ENCODE assay signal across 34 cellular contexts in genomic region chr5:137148656-137149055, GRCh38.
"Had no signal": no experiment of that assay in that cellular context is flagged by ENCODE, and none has a peak within 500 bp of the region (broad histone marks: within the 10 kb centered on the region; RNA-seq: fewer than 3 reads in every experiment).

No MANE protein-coding gene starts in this region.

- H3K27ac Mint-ChIP-seq: activated CD4-positive, alpha-beta memory T cell treated with anti-CD3 and anti-CD28 coated beads for 36 hours; activated CD4-positive, alpha-beta T cell treated with anti-CD3 and anti-CD28 coated beads, Interleukin-2, amount 10 ng/mL, durations not matched to agents 24 days and 14 days; activated naive CD8-positive, alpha-beta T cell treated with anti-CD3 and anti-CD28 coated beads, Interleukin-2, amount 50 U/mL, for 24 hours; naive thymus-derived CD8-positive, alpha-beta T cell; stimulated activated effector memory CD8-positive, alpha-beta T cell treated with anti-CD3 and anti-CD28 coated beads, Interleukin-12 subunit alpha, Interleukin-12 subunit beta, amount 100 ng/mL, for 72 hours; stimulated activated naive CD8-positive, alpha-beta T cell treated with anti-CD3 and anti-CD28 coated beads, Interleukin-15, Interleukin-2, amounts not matched to agents 100 ng/mL and 50 ng/mL, for 24 hours; T-helper 1 cell treated with Interleukin-12 subunit alpha and Interleukin-12 subunit beta and Interleukin-4 antibody, amounts not matched to agents 30 μg/mL and 1 μg/mL, for 36 hours had no signal

- H3K4me2 ChIP-seq: neural progenitor cell had no signal

- ATAC-seq: activated CD4-positive, CD25-positive, alpha-beta regulatory T cell treated with anti-CD3 and anti-CD28 coated beads, Interleukin-2, amount 50 U/mL, for 24 hours; activated naive CD8-positive, alpha-beta T cell treated with anti-CD3 and anti-CD28 coated beads, Interleukin-2, amount 50 U/mL, for 24 hours; naive thymus-derived CD8-positive, alpha-beta T cell; stimulated activated effector memory CD8-positive, alpha-beta T cell treated with anti-CD3 and anti-CD28 coated beads, Interleukin-12 subunit alpha, Interleukin-12 subunit beta, amount 100 ng/mL, for 72 hours had no signal

- FAIRE-seq: colon, endometrium, islet of Langerhans, TTC549, urothelium cell line had no signal

- H3K9me3 Mint-ChIP-seq: activated CD4-positive, alpha-beta memory T cell treated with anti-CD3 and anti-CD28 coated beads for 36 hours; activated CD4-positive, alpha-beta T cell treated with anti-CD3 and anti-CD28 coated beads, Interleukin-2, amount 10 ng/mL, durations not matched to agents 24 days and 14 days; activated naive CD8-positive, alpha-beta T cell treated with anti-CD3 and anti-CD28 coated beads, Interleukin-2, amount 50 U/mL, for 24 hours; neural progenitor cell; stimulated activated naive CD8-positive, alpha-beta T cell treated with anti-CD3 and anti-CD28 coated beads, Interleukin-15, Interleukin-2, amounts not matched to agents 100 ng/mL and 50 ng/mL, for 24 hours had no signal

- H3K4me1 Mint-ChIP-seq: activated CD4-positive, alpha-beta T cell treated with anti-CD3 and anti-CD28 coated beads, Interleukin-2, amount 10 ng/mL, durations not matched to agents 24 days and 14 days; activated naive CD8-positive, alpha-beta T cell treated with anti-CD3 and anti-CD28 coated beads, Interleukin-2, amount 50 U/mL, for 24 hours; naive thymus-derived CD8-positive, alpha-beta T cell; stimulated activated effector memory CD8-positive, alpha-beta T cell treated with anti-CD3 and anti-CD28 coated beads, Interleukin-12 subunit alpha, Interleukin-12 subunit beta, amount 100 ng/mL, for 72 hours had no signal

- H3K9ac ChIP-seq: neural progenitor cell had no signal

- H3K27me3 ChIP-seq: right atrium auricular region had no signal

- H3K4me3 Mint-ChIP-seq: activated CD4-positive, alpha-beta memory T cell treated with anti-CD3 and anti-CD28 coated beads for 36 hours; activated CD4-positive, alpha-beta T cell treated with anti-CD3 and anti-CD28 coated beads, Interleukin-2, amount 10 ng/mL, durations not matched to agents 24 days and 14 days; activated naive CD8-positive, alpha-beta T cell treated with anti-CD3 and anti-CD28 coated beads, Interleukin-2, amount 50 U/mL, for 24 hours; naive thymus-derived CD8-positive, alpha-beta T cell; neural progenitor cell; stimulated activated effector memory CD8-positive, alpha-beta T cell treated with anti-CD3 and anti-CD28 coated beads, Interleukin-12 subunit alpha, Interleukin-12 subunit beta, amount 100 ng/mL, for 72 hours; stimulated activated naive CD8-positive, alpha-beta T cell treated with anti-CD3 and anti-CD28 coated beads, Interleukin-15, Interleukin-2, amounts not matched to agents 100 ng/mL and 50 ng/mL, for 24 hours; T-helper 1 cell treated with Interleukin-12 subunit alpha and Interleukin-12 subunit beta and Interleukin-4 antibody, amounts not matched to agents 30 μg/mL and 1 μg/mL, for 36 hours had no signal

- H3K36me3 ChIP-seq: esophagus squamous epithelium, left ventricle myocardium inferior, neural progenitor cell, right atrium auricular region, thoracic aorta had no signal

- H3K4me1 ChIP-seq: left ventricle myocardium inferior, neural progenitor cell had no signal

- H3K36me3 Mint-ChIP-seq: activated CD4-positive, alpha-beta memory T cell treated with anti-CD3 and anti-CD28 coated beads for 36 hours; naive thymus-derived CD8-positive, alpha-beta T cell; neural progenitor cell; stimulated activated effector memory CD8-positive, alpha-beta T cell treated with anti-CD3 and anti-CD28 coated beads, Interleukin-12 subunit alpha, Interleukin-12 subunit beta, amount 100 ng/mL, for 72 hours had no signal

- H3K4me3 ChIP-seq: esophagus squamous epithelium, left ventricle myocardium inferior, lung, neural progenitor cell, right atrium auricular region, thoracic aorta had no signal

- H2AFZ ChIP-seq: neural progenitor cell had no signal

- H3K27ac ChIP-seq: epithelial cell of prostate, esophagus squamous epithelium, left ventricle myocardium inferior, neural progenitor cell, right atrium auricular region, thoracic aorta, VCaP had no signal

- DNase-seq: activated CD4-positive, alpha-beta memory T cell treated with anti-CD3 and anti-CD28 coated beads for 36 hours; activated CD4-positive, alpha-beta T cell treated with anti-CD3 and anti-CD28 coated beads, Interleukin-2, amount 10 ng/mL, durations not matched to agents 24 days and 14 days; activated CD8-positive, alpha-beta memory T cell treated with anti-CD3 and anti-CD28 coated beads, Interleukin-2, amount 50 U/mL, for 4 hours; activated gamma-delta T cell; activated naive CD4-positive, alpha-beta T cell treated with anti-CD3 and anti-CD28 coated beads, Interleukin-2, amount 50 U/mL, for 16 hours; activated naive CD8-positive, alpha-beta T cell treated with anti-CD3 and anti-CD28 coated beads, Interleukin-2, amount 50 U/mL, for 24 hours; activated T-cell treated with anti-CD3 and anti-CD28 coated beads, Interleukin-2, amount 50 U/mL, for 1 hour; amygdala; dermis blood vessel endothelial cell; effector CD4-positive, alpha-beta T cell; esophagus squamous epithelium; foreskin melanocyte; left ventricle myocardium inferior; naive thymus-derived CD8-positive, alpha-beta T cell; occipital lobe; stimulated activated CD4-positive, alpha-beta T cell treated with anti-CD3 and anti-CD28 coated beads, Interleukin-12 subunit alpha, Interleukin-12 subunit beta, amount 100 ng/mL, for 4 hours; stimulated activated CD4-positive, alpha-beta T cell treated with anti-CD3 and anti-CD28 coated beads, Interleukin-4, amount 100 ng/mL, for 1 hour; T-helper 9 cell; trophoblast cell had no signal

- H3K27me3 Mint-ChIP-seq: activated CD4-positive, alpha-beta T cell treated with anti-CD3 and anti-CD28 coated beads, Interleukin-2, amount 10 ng/mL, durations not matched to agents 24 days and 14 days; stimulated activated naive CD8-positive, alpha-beta T cell treated with anti-CD3 and anti-CD28 coated beads, Interleukin-15, Interleukin-2, amounts not matched to agents 100 ng/mL and 50 ng/mL, for 24 hours had no signal

- H3K9me3 ChIP-seq: esophagus squamous epithelium, left ventricle myocardium inferior, right atrium auricular region, thoracic aorta had no signal
